In genomic region chr10:131920151-131920550, GRCh38 we compare ENCODE assay signal across 19 cellular contexts. TPM values are rescaled to one million over a fixed set of nuclear protein-coding genes. Genes with fewer than 3 reads are reported as not detected.
A peak's percentile ranks its signal among the peaks of the same experiment; 100 is the strongest.
DNase-seq lines count a peak whose midpoint lies in the region; ATAC-seq and TF ChIP-seq lines count a peak whose summit lies in the region.
"Had no signal": no experiment of that assay in that cellular context is flagged by ENCODE, and none has a peak within 500 bp of the region (broad histone marks: within the 10 kb centered on the region; RNA-seq: fewer than 3 reads in every experiment).

No MANE protein-coding gene starts in this region.

- DNase-seq in stimulated activated CD4-positive, alpha-beta T cell treated with anti-CD3 and anti-CD28 coated beads, Interleukin-15, amount 100 ng/mL, for 24 hours = peak; percentile 43
- no peak for DNase-seq in stimulated activated CD4-positive, alpha-beta T cell treated with anti-CD3 and anti-CD28 coated beads, Interleukin-4, amount 100 ng/mL, for 1 hour
- DNase-seq in activated T-cell treated with anti-CD3 and anti-CD28 coated beads, Interleukin-2, amount 50 U/mL, for 24 hours = no peak
- DNase-seq in effector memory CD8-positive, alpha-beta T cell = no peak
- DNase-seq in NOMO-1 treated with dmso at 0.1 percent for 144 hours (lab: John Stamatoyannopoulos, UW; ENCODE audit: unreplicated experiment) (no peak), colonic mucosa (no peak), GM10266 (ENCODE audit: extremely low spot score) (no peak)
- DNase-seq: amniotic stem cell, Calu3, gastrocnemius medialis, GM23248, NCI-H187, NCI-H2227 treated with DMSO at 0.1 percent for 48 hours, NCI-H774, PC-3, trophoblast cell had no signal

- peaks cover 74% of the 10 kb centered on the region for H3K4me1 Mint-ChIP-seq in activated T-cell treated with anti-CD3 and anti-CD28 coated beads, Interleukin-2, amount 50 U/mL, for 24 hours (ENCODE audit: low read depth)
- H3K4me1 Mint-ChIP-seq in effector memory CD8-positive, alpha-beta T cell (ENCODE audit: low read depth in 2 of 2) = peaks cover 53 to 59% of the 10 kb centered on the region in 2 donors
- peaks cover 69% of the 10 kb centered on the region for H3K4me1 Mint-ChIP-seq in stimulated activated memory B cell treated with anti-CD40 and anti-IgM and Interleukin-4, amounts not matched to agents 10 μg/mL and 1 μg/mL and 100 μg/mL, for 72 hours

- H3K4me1 ChIP-seq in colonic mucosa = no peaks in the 10 kb centered on the region
- H3K4me1 ChIP-seq: SJSA1 had no signal

- no peaks in the 10 kb centered on the region for H3K9me3 ChIP-seq in colonic mucosa
- H3K9me3 ChIP-seq: gastrocnemius medialis, SJSA1 had no signal

- H3K4me3 ChIP-seq in colonic mucosa = no peak overlapping the region
- H3K4me3 ChIP-seq: gastrocnemius medialis, GM23248, SJSA1 had no signal

- intact Hi-C loops in colonic mucosa (cut with DNase I) = no loop called here

- H3K4me3 Mint-ChIP-seq in activated T-cell treated with anti-CD3 and anti-CD28 coated beads, Interleukin-2, amount 50 U/mL, for 24 hours = no peak overlapping the region
- H3K4me3 Mint-ChIP-seq in effector memory CD8-positive, alpha-beta T cell = no peak overlapping the region
- H3K4me3 Mint-ChIP-seq in stimulated activated memory B cell treated with anti-CD40 and anti-IgM and Interleukin-4, amounts not matched to agents 10 μg/mL and 1 μg/mL and 100 μg/mL, for 72 hours = no peak overlapping the region
- H3K4me3 Mint-ChIP-seq: T-helper 1 cell treated with Interleukin-12 subunit alpha and Interleukin-12 subunit beta and Interleukin-4 antibody, amounts not matched to agents 30 μg/mL and 1 μg/mL, for 36 hours had no signal

- H3K27me3 Mint-ChIP-seq in activated T-cell treated with anti-CD3 and anti-CD28 coated beads, Interleukin-2, amount 50 U/mL, for 24 hours = no peaks in the 10 kb centered on the region
- no peaks in the 10 kb centered on the region for H3K27me3 Mint-ChIP-seq in effector memory CD8-positive, alpha-beta T cell
- H3K27me3 Mint-ChIP-seq in stimulated activated memory B cell treated with anti-CD40 and anti-IgM and Interleukin-4, amounts not matched to agents 10 μg/mL and 1 μg/mL and 100 μg/mL, for 72 hours = no peaks in the 10 kb centered on the region

- no peaks in the 10 kb centered on the region for H3K27me3 ChIP-seq in colonic mucosa
- H3K27me3 ChIP-seq: gastrocnemius medialis, SJSA1 had no signal

- ATAC-seq in effector memory CD8-positive, alpha-beta T cell (replicated peaks) = no peak
- no peak for ATAC-seq in stimulated activated memory B cell treated with anti-CD40 and anti-IgM and Interleukin-4, amounts not matched to agents 10 μg/mL and 1 μg/mL and 100 μg/mL, for 72 hours
- ATAC-seq: gastrocnemius medialis, PC-3 had no signal

- peaks cover 43% of the 10 kb centered on the region for H3K9me3 Mint-ChIP-seq in activated T-cell treated with anti-CD3 and anti-CD28 coated beads, Interleukin-2, amount 50 U/mL, for 24 hours
- no peaks in the 10 kb centered on the region for H3K9me3 Mint-ChIP-seq in effector memory CD8-positive, alpha-beta T cell
- peaks cover 6% of the 10 kb centered on the region for H3K9me3 Mint-ChIP-seq in stimulated activated memory B cell treated with anti-CD40 and anti-IgM and Interleukin-4, amounts not matched to agents 10 μg/mL and 1 μg/mL and 100 μg/mL, for 72 hours

- no peak overlapping the region for H3K27ac ChIP-seq in colonic mucosa
- H3K27ac ChIP-seq: GM23248, SJSA1 had no signal

- peak overlapping the region; percentile 93 for H3K27ac Mint-ChIP-seq in activated T-cell treated with anti-CD3 and anti-CD28 coated beads, Interleukin-2, amount 50 U/mL, for 24 hours
- peak overlapping the region; percentile 42 to 71 for H3K27ac Mint-ChIP-seq in effector memory CD8-positive, alpha-beta T cell
- H3K27ac Mint-ChIP-seq in stimulated activated memory B cell treated with anti-CD40 and anti-IgM and Interleukin-4, amounts not matched to agents 10 μg/mL and 1 μg/mL and 100 μg/mL, for 72 hours = peak overlapping the region; percentile 79
- H3K27ac Mint-ChIP-seq: T-helper 1 cell treated with Interleukin-12 subunit alpha and Interleukin-12 subunit beta and Interleukin-4 antibody, amounts not matched to agents 30 μg/mL and 1 μg/mL, for 36 hours had no signal

- peaks cover 77% of the 10 kb centered on the region for H3K36me3 Mint-ChIP-seq in activated T-cell treated with anti-CD3 and anti-CD28 coated beads, Interleukin-2, amount 50 U/mL, for 24 hours (ENCODE audit: low read depth)
- H3K36me3 Mint-ChIP-seq in effector memory CD8-positive, alpha-beta T cell (ENCODE audit: insufficient read depth) = peaks cover 35% of the 10 kb centered on the region
- peaks cover 44% of the 10 kb centered on the region for H3K36me3 Mint-ChIP-seq in stimulated activated memory B cell treated with anti-CD40 and anti-IgM and Interleukin-4, amounts not matched to agents 10 μg/mL and 1 μg/mL and 100 μg/mL, for 72 hours

- H3K9ac ChIP-seq in colonic mucosa (ENCODE audit: low read depth in 2 of 2, low read length in 2 of 2) = no peak overlapping the region
- H3K9ac ChIP-seq: GM23248 had no signal

- H3K36me3 ChIP-seq in colonic mucosa = no peaks in the 10 kb centered on the region
- H3K36me3 ChIP-seq: gastrocnemius medialis had no signal

- TF ChIP-seq CTCF in colonic mucosa (IDR thresholded peaks at IDR 0.05) = no peak
- TF ChIP-seq CTCF in GM10266 (IDR thresholded peaks at IDR 0.05; ENCODE audit: control insufficient read depth, insufficient read depth, low read depth, missing control alignments) = no peak

RNA-seq across cellular contexts. Expression of gene PPP2R2D, which starts 19.3 kb away (rescaled TPM):
- 10 to 100 TPM; 28.1 to 30.6 TPM for total RNA-seq in colonic mucosa
